Comparison of ENCODE assay signal across 21 cellular contexts in the genomic region with DNA sequence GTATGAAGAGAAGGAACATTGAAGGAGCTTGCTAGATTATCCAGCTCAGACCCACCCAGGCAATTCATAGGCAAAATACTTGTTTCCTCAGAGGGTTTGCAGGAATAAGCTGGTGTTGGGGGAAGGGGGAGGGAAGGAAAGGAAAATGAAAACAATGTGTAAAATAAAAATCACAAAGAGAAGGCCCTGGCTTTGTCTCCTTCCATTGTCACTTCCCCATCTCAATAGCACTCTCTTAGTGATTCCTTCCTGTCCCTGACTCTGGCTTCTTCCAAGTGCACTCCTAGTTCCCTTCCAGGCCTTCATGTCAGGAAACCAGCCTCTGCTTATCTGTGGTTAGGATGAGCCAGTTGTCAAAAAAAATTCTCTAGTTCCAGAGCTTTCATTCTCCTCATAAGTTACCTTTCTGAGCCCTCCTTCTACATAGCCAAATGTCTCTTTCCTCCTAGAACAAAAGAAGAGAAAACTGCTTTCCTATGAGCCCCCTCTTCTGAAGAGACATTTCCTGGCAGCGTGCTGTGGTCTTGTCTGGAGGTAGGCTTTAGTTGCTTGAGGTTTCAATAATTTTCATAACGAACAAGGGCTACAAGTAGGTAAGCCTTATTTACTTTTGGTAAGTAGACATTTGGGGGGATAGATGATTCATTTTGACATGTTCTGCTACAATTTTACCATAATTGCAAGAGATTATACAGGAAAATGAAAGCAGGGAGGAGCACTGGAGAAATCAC. TPM values are rescaled to one million over a fixed set of nuclear protein-coding genes. Genes with fewer than 3 reads are reported as not detected.
DNase-seq lines count a peak whose midpoint lies in the region; ATAC-seq and TF ChIP-seq lines count a peak whose summit lies in the region.
"Had no signal": no experiment of that assay in that cellular context is flagged by ENCODE, and none has a peak within 500 bp of the region (broad histone marks: within the 10 kb centered on the region; RNA-seq: fewer than 3 reads in every experiment).

No MANE protein-coding gene starts in this region.

- H3K27me3 ChIP-seq in CD8-positive, alpha-beta T cell (ENCODE audit: insufficient read depth, low read length) = no peaks in the 10 kb centered on the region
- H3K27me3 ChIP-seq in HUES48 (ENCODE audit: control insufficient read depth, insufficient read depth, low read length) = no peaks in the 10 kb centered on the region
- H3K27me3 ChIP-seq: body of pancreas, MG63 had no signal

- H3K4me3 Mint-ChIP-seq in CD8-positive, alpha-beta T cell = peak overlapping the region; percentile 3
- no peak overlapping the region for H3K4me3 Mint-ChIP-seq in WTC11
- H3K4me3 Mint-ChIP-seq: activated naive CD4-positive, alpha-beta T cell treated with anti-CD3 and anti-CD28 coated beads for 36 hours had no signal

- H3K4me1 ChIP-seq in CD8-positive, alpha-beta T cell (ENCODE audit: insufficient read depth, low read length) = peaks cover 67% of the 10 kb centered on the region
- H3K4me1 ChIP-seq in HUES48 (ENCODE audit: control insufficient read depth, insufficient read depth, low read length) = peaks cover 17% of the 10 kb centered on the region
- H3K4me1 ChIP-seq in mesodermal cell (ENCODE audit: control insufficient read depth, insufficient read depth, low read length, poor library complexity, severe bottlenecking) = peaks cover 13% of the 10 kb centered on the region
- H3K4me1 ChIP-seq: body of pancreas had no signal

- H3K4me3 ChIP-seq in CD8-positive, alpha-beta T cell (ENCODE audit: low read depth, low read length) = no peak overlapping the region
- H3K4me3 ChIP-seq in HUES48 (ENCODE audit: low read depth, low read length) (peak overlapping the region; percentile 7; the same call in 1 of the 2 replicates), mesodermal cell (ENCODE audit: extremely low read depth, insufficient read depth, low read length, poor library complexity, severe bottlenecking) (no peak overlapping the region)
- H3K4me3 ChIP-seq: body of pancreas, lung, MG63 had no signal

- H3K36me3 Mint-ChIP-seq in CD8-positive, alpha-beta T cell = no peaks in the 10 kb centered on the region
- no peaks in the 10 kb centered on the region for H3K36me3 Mint-ChIP-seq in WTC11

- no peaks in the 10 kb centered on the region for H3K9me3 ChIP-seq in CD8-positive, alpha-beta T cell (ENCODE audit: low read length)
- H3K9me3 ChIP-seq in HUES48 (ENCODE audit: control insufficient read depth, insufficient read depth, low read length) = no peaks in the 10 kb centered on the region
- no peaks in the 10 kb centered on the region for H3K9me3 ChIP-seq in mesodermal cell (ENCODE audit: control insufficient read depth, low read length)
- H3K9me3 ChIP-seq: body of pancreas, MG63 had no signal

- intact Hi-C loops in CD8-positive, alpha-beta T cell (cut with DNase I, micrococcal nuclease) = no loop called here

- peak overlapping the region; percentile 45 for H3K27ac Mint-ChIP-seq in CD8-positive, alpha-beta T cell
- H3K27ac Mint-ChIP-seq in WTC11 = peak overlapping the region; percentile 80
- H3K27ac Mint-ChIP-seq: activated naive CD4-positive, alpha-beta T cell treated with anti-CD3 and anti-CD28 coated beads for 36 hours had no signal

- H3K9me3 Mint-ChIP-seq in CD8-positive, alpha-beta T cell = no peaks in the 10 kb centered on the region
- H3K9me3 Mint-ChIP-seq in WTC11 = peaks cover 12% of the 10 kb centered on the region
- H3K9me3 Mint-ChIP-seq: activated naive CD4-positive, alpha-beta T cell treated with anti-CD3 and anti-CD28 coated beads for 36 hours had no signal

- WGBS in mesodermal cell (ENCODE audit: insufficient coverage in 2 of 2), 2 experiments = no CpG with 5 or more reads among the region's 2 CpGs

- CTCF ChIA-PET in CD8-positive, alpha-beta T cell (lab: Charles Lee) = no interaction called here
- CTCF ChIA-PET in WTC11 (lab: Charles Lee) = interaction anchor here (0.6 to 1.6 kb wide), 3 partner anchors 15 to 349 kb away, joined by 3 to 6 read pairs (median 4); no protein-coding TSS in a partner anchor

- POLR2A ChIA-PET in CD8-positive, alpha-beta T cell (lab: Charles Lee) = no interaction called here
- POLR2A ChIA-PET in WTC11 (lab: Charles Lee) = interaction anchor here (1.3 kb wide), 1 partner anchor 172 kb away, joined by 3 read pairs; the partner anchor contains the start of gene SUCO

- ATAC-seq in CD8-positive, alpha-beta T cell = no peak
- peak; percentile 88 for ATAC-seq in WTC11
- ATAC-seq in activated CD4-positive, CD25-positive, alpha-beta regulatory T cell treated with anti-CD3 and anti-CD28 coated beads, Interleukin-2, amount 50 U/mL, for 24 hours = no peak
- ATAC-seq: body of pancreas had no signal

- DNase-seq in CD8-positive, alpha-beta T cell = no peak
- DNase-seq in WTC11 (ENCODE audit: low spot score) = no peak
- no peak for DNase-seq in NCI-H2171 treated with DMSO at 0.1 percent for 48 hours (lab: John Stamatoyannopoulos, UW)
- DNase-seq in SKM-1 treated with dmso at 0.1 percent for 144 hours (lab: John Stamatoyannopoulos, UW; ENCODE audit: unreplicated experiment) = no peak
- DNase-seq: activated CD8-positive, alpha-beta memory T cell treated with anti-CD3 and anti-CD28 coated beads, Interleukin-2, amount 50 U/mL, for 4 hours; activated naive CD4-positive, alpha-beta T cell treated with anti-CD3 and anti-CD28 coated beads for 36 hours; body of pancreas; DMS 273 treated with DMSO at 0.1 percent for 48 hours; head of caudate nucleus; islet precursor cell; MG63; NCI-H1694; NCI-H446; NK-92 treated with Interleukin-12 subunit alpha and Interleukin-12 subunit beta, amount 100 ng/mL, for 24 hours; posterior cingulate gyrus; WERI-Rb-1 had no signal

- peaks cover 3% of the 10 kb centered on the region for H3K27me3 Mint-ChIP-seq in CD8-positive, alpha-beta T cell (ENCODE audit: low read depth)
- no peaks in the 10 kb centered on the region for H3K27me3 Mint-ChIP-seq in WTC11 (ENCODE audit: low read depth)

- no peak for TF ChIP-seq CTCF in CD8-positive, alpha-beta T cell (IDR thresholded peaks at IDR 0.05)
- TF ChIP-seq CTCF in WTC11 (IDR thresholded peaks at IDR 0.05) = no peak

- H3K9ac ChIP-seq in HUES48 (ENCODE audit: low read depth, low read length) = no peak overlapping the region

- no peak overlapping the region for H3K27ac ChIP-seq in CD8-positive, alpha-beta T cell (ENCODE audit: low read depth, low read length)
- H3K27ac ChIP-seq in HUES48 (ENCODE audit: low read depth, low read length) (peak overlapping the region; percentile 62), mesodermal cell (ENCODE audit: low read depth, low read length, severe bottlenecking) (peak overlapping the region; percentile 25)
- H3K27ac ChIP-seq: body of pancreas, WERI-Rb-1 had no signal

- no peaks in the 10 kb centered on the region for H3K36me3 ChIP-seq in CD8-positive, alpha-beta T cell (ENCODE audit: insufficient read depth, low read length)
- H3K36me3 ChIP-seq in HUES48 (ENCODE audit: control insufficient read depth, insufficient read depth, low read length) = no peaks in the 10 kb centered on the region
- no peaks in the 10 kb centered on the region for H3K36me3 ChIP-seq in mesodermal cell (ENCODE audit: control insufficient read depth, insufficient read depth, low read length)
- H3K36me3 ChIP-seq: MG63, WERI-Rb-1 had no signal

- H3K4me1 Mint-ChIP-seq in CD8-positive, alpha-beta T cell (ENCODE audit: low read depth) = peaks cover 33% of the 10 kb centered on the region
- H3K4me1 Mint-ChIP-seq in WTC11 = peaks cover 10% of the 10 kb centered on the region

TF ChIP-seq in WTC11, 78 proteins besides CTCF, POLR2A, EP300 and RAD21:
- TF ChIP-seq ZNF396 (CRISPR knock-in tag; IDR thresholded peaks at IDR 0.05; ENCODE audit: borderline replicate concordance) (no peak), MLX (CRISPR knock-in tag; IDR thresholded peaks at IDR 0.05) (no peak), ATF1 (CRISPR knock-in tag; IDR thresholded peaks at IDR 0.05) (no peak), FOXK1 (CRISPR knock-in tag; IDR thresholded peaks at IDR 0.05) (no peak), PRRX2 (CRISPR knock-in tag; IDR thresholded peaks at IDR 0.05) (no peak), RELA (CRISPR knock-in tag; IDR thresholded peaks at IDR 0.05; ENCODE audit: borderline replicate concordance) (no peak)
- TF ChIP-seq, protein P1, sequence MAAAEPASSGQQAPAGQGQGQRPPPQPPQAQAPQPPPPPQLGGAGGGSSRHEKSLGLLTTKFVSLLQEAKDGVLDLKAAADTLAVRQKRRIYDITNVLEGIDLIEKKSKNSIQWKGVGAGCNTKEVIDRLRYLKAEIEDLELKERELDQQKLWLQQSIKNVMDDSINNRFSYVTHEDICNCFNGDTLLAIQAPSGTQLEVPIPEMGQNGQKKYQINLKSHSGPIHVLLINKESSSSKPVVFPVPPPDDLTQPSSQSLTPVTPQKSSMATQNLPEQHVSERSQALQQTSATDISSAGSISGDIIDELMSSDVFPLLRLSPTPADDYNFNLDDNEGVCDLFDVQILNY (CRISPR knock-in tag; IDR thresholded peaks at IDR 0.05) = no peak

RNA-seq across cellular contexts. Expression of gene FASLG, which starts 45.7 kb away (rescaled TPM):
- 1 to 10 TPM; 3.0 to 3.5 TPM for total RNA-seq in CD8-positive, alpha-beta T cell
- not detected in 3 replicates for total RNA-seq in WTC11 (2021)
- polyA plus RNA-seq in mesodermal cell (2013, experiment 1 of 2) = not detected
- polyA plus RNA-seq in mesodermal cell (2013, experiment 2 of 2) = not detected
- total RNA-seq: body of pancreas, HT-29 had no signal
